ENCODE assay signal across 7 cellular contexts in genomic region chrX:2500091-2500680, GRCh38. TPM values are rescaled to one million over a fixed set of nuclear protein-coding genes. Genes with fewer than 3 reads are reported as not detected.
DNase-seq lines count a peak whose midpoint lies in the region; ATAC-seq and TF ChIP-seq lines count a peak whose summit lies in the region.

No MANE protein-coding gene starts in this region.

- H3K27ac ChIP-seq in duodenal mucosa (ENCODE audit: low read depth, low read length), result peak overlapping the region; percentile 89
- H3K27ac ChIP-seq in tibial nerve, result peak overlapping the region; percentile 88 to 98 (median 94)

- ATAC-seq in GM18867 (IDR thresholded peaks at IDR 0.05; ENCODE audit: unreplicated experiment), result peak; percentile 55
- ATAC-seq in HG02943 (IDR thresholded peaks at IDR 0.05; ENCODE audit: low read depth, unreplicated experiment), result peak; percentile 50

- TF ChIP-seq POLR2A in tibial nerve (IDR thresholded peaks at IDR 0.05), result no peak

- peaks cover 13 to 23% of the 10 kb centered on the region in 2 donors for H3K4me1 ChIP-seq in duodenal mucosa (ENCODE audit: control insufficient read depth in 1 of 2, insufficient read depth in 2 of 2, low read length in 2 of 2)
- H3K4me1 ChIP-seq in tibial nerve, result peaks cover 0 to 30% (median 25%) of the 10 kb centered on the region in 4 donors

- DNase-seq in SK-N-DZ (ENCODE audit: low spot score) (peak; percentile 15), medulla oblongata (ENCODE audit: extremely low spot score) (peak; percentile 28), tibial nerve (ENCODE audit: low spot score in 2 of 2) (no peak), NCI-H1417 (lab: John Stamatoyannopoulos, UW) (no peak)

- H3K36me3 ChIP-seq in duodenal mucosa (ENCODE audit: control insufficient read depth in 1 of 2, insufficient read depth in 2 of 2, low read length in 2 of 2), result peaks cover 4 to 6% of the 10 kb centered on the region in 2 donors
- H3K36me3 ChIP-seq in tibial nerve, result peaks cover 0 to 5% (median 0%) of the 10 kb centered on the region in 3 donors

- TF ChIP-seq CTCF in tibial nerve (IDR thresholded peaks at IDR 0.05), result peak in 2 of 5 experiments; percentile 8 to 11

- H3K4me3 ChIP-seq in duodenal mucosa (ENCODE audit: low read depth in 1 of 2, low read length in 2 of 2) (peak overlapping the region; percentile 83 to 86), tibial nerve (peak overlapping the region; percentile 60 to 96 (median 68))

- 0 to 2% methylated on average over 11 to 37 of the region's 54 CpGs for WGBS in tibial nerve, 2 donors

- H3K9me3 ChIP-seq in duodenal mucosa (ENCODE audit: control insufficient read depth in 1 of 2, low read length in 2 of 2) (no peaks in the 10 kb centered on the region), tibial nerve (no peaks in the 10 kb centered on the region)

- TF ChIP-seq EP300 in tibial nerve (IDR thresholded peaks at IDR 0.05), result peak in 1 of 2 donors; percentile 28

- H3K27me3 ChIP-seq in duodenal mucosa (ENCODE audit: control insufficient read depth in 1 of 2, insufficient read depth in 2 of 2, low read length in 2 of 2), result no peaks in the 10 kb centered on the region
- peaks cover 0 to 2% of the 10 kb centered on the region in 2 donors for H3K27me3 ChIP-seq in tibial nerve

- H3K9ac ChIP-seq in duodenal mucosa (ENCODE audit: low read depth in 1 of 2, low read length in 2 of 2), result peak overlapping the region; percentile 79 to 86

RNA-seq across cellular contexts. Expression of gene DHRSX, which starts 0.6 kb away (rescaled TPM):
- 4.5 and 6.4 TPM in 2 replicates for polyA plus RNA-seq in SK-N-DZ (2014; cell fraction: cytosol; rRNA removed)
- 2.9 and 6.0 TPM in 2 replicates for polyA plus RNA-seq in SK-N-DZ (2014; cell fraction: nucleus; rRNA removed)
- total RNA-seq in tibial nerve, result 10 to 100 TPM; 20.3 to 44.3 (median 31.7) TPM

RNA-seq across cellular contexts. Expression of gene ZBED1, which starts 0.6 kb away (rescaled TPM):
- polyA plus RNA-seq in SK-N-DZ (2014; cell fraction: cytosol; rRNA removed), result 16.0 and 16.8 TPM in 2 replicates
- 2.7 and 4.3 TPM in 2 replicates for polyA plus RNA-seq in SK-N-DZ (2014; cell fraction: nucleus; rRNA removed)
- 10 to 100 TPM; 35.6 to 68.2 (median 48.2) TPM for total RNA-seq in tibial nerve

Comparison
In these comparisons a context has a peak if more than half of its experiments do, and no peak if none do; other contexts are left out.
1. DNase-seq: peak in SK-N-DZ (single experiment) and medulla oblongata (single experiment); none in tibial nerve (0 of 2) and NCI-H1417 (0 of 3).